In genomic region chr12:69766260-69766659, GRCh38 we compare ENCODE assay signal across 20 cellular contexts. TPM values are rescaled to one million over a fixed set of nuclear protein-coding genes. Genes with fewer than 3 reads are reported as not detected.
DNase-seq lines count a peak whose midpoint lies in the region; ATAC-seq and TF ChIP-seq lines count a peak whose summit lies in the region.
"Had no signal": no experiment of that assay in that cellular context is flagged by ENCODE, and none has a peak within 500 bp of the region (broad histone marks: within the 10 kb centered on the region; RNA-seq: fewer than 3 reads in every experiment).

No MANE protein-coding gene starts in this region.

- POLR2A ChIA-PET in MCF 10A (lab: Yijun Ruan, JAX), result interaction anchor here (0.6 kb wide), 1 partner anchor 53 kb away, joined by 4 read pairs; no protein-coding TSS in a partner anchor

- peaks cover 14% of the 10 kb centered on the region; the same call in 1 of the 2 replicates for H3K9me2 ChIP-seq in GM23338 (ENCODE audit: insufficient read depth)

- H3K27ac Mint-ChIP-seq in MCF 10A (ENCODE audit: low read depth, unreplicated experiment), result peak overlapping the region; percentile 61
- 0 out of 2 replicates have a peak overlapping the region, but pooled peaks have one; percentile 15 for H3K27ac Mint-ChIP-seq in GM23338
- H3K27ac Mint-ChIP-seq: B cell; CD4-positive, alpha-beta T cell; CD8-positive, alpha-beta T cell had no signal

- H2AFZ ChIP-seq in GM23338 (no peak overlapping the region), mammary epithelial cell (ENCODE audit: low read depth, low read length) (no peak overlapping the region)

- H3K4me3 Mint-ChIP-seq in MCF 10A (ENCODE audit: unreplicated experiment), result no peak overlapping the region
- H3K4me3 Mint-ChIP-seq in GM23338, result no peak overlapping the region
- H3K4me3 Mint-ChIP-seq: B cell; CD4-positive, alpha-beta T cell; CD8-positive, alpha-beta T cell had no signal

- WGBS in mammary epithelial cell (ENCODE audit: low coverage, missing lambda C conversion rate), result 97% methylated on average over 6 of the region's 6 CpGs

- no peaks in the 10 kb centered on the region for H4K20me1 ChIP-seq in GM23338 (replicated peaks; ENCODE audit: insufficient read depth)
- H4K20me1 ChIP-seq in mammary epithelial cell (ENCODE audit: insufficient read depth, low read length), result no peaks in the 10 kb centered on the region
- H4K20me1 ChIP-seq: BLaER1 treated with 17β-estradiol and CSF1 and Interleukin-3, amounts not matched to agents 10 nM and 100 nM had no signal

- no peak for TF ChIP-seq CTCF in MCF 10A (IDR thresholded peaks at IDR 0.05; ENCODE audit: unreplicated experiment)
- no peak for TF ChIP-seq CTCF in breast epithelium (IDR thresholded peaks at IDR 0.05)
- no peak for TF ChIP-seq CTCF in GM23338 (conservative IDR thresholded peaks at IDR 0.05; ENCODE audit: low read depth in 2 of 2)
- no peak for TF ChIP-seq CTCF in mammary epithelial cell (conservative IDR thresholded peaks at IDR 0.05 in 1 of 2, IDR thresholded peaks at IDR 0.05 in 1 of 2; ENCODE audit: extremely low read depth in 1 of 2, insufficient read depth in 1 of 2, low read depth in 1 of 2, low read length in 2 of 2)
- no peak for TF ChIP-seq CTCF in GM20000 (IDR thresholded peaks at IDR 0.05; ENCODE audit: extremely low read depth, missing control alignments)

- H3K9me3 ChIP-seq in breast epithelium (peaks cover 19 to 40% of the 10 kb centered on the region in 2 donors), mammary epithelial cell (replicated peaks; ENCODE audit: insufficient read depth, low read length) (peaks cover 17% of the 10 kb centered on the region)

- CTCF ChIA-PET in MCF 10A (lab: Yijun Ruan, JAX) (interaction anchor here (0.6 to 0.7 kb wide), 2 partner anchors 335 to 981 kb away, joined by 3 read pairs; no protein-coding TSS in a partner anchor), mammary epithelial cell (lab: Charles Lee; ENCODE audit: low non-redundant PET) (no interaction called here)

- H3K36me3 Mint-ChIP-seq in MCF 10A (ENCODE audit: insufficient read depth, unreplicated experiment) (peaks cover 16% of the 10 kb centered on the region), GM23338 (ENCODE audit: low read depth) (peaks cover 87% of the 10 kb centered on the region)

- peaks cover 29% of the 10 kb centered on the region for H3K9me3 Mint-ChIP-seq in MCF 10A (ENCODE audit: unreplicated experiment)
- peaks cover 66% of the 10 kb centered on the region for H3K9me3 Mint-ChIP-seq in GM23338

- dilution Hi-C loops in mammary epithelial cell (cut with HindIII; ENCODE audit: low sequenced_read_pairs), result no loop called here

- H3K27ac ChIP-seq in breast epithelium (no peak overlapping the region), GM23338 (ENCODE audit: low read depth) (no peak overlapping the region), mammary epithelial cell (ENCODE audit: insufficient read depth, low read depth, low read length) (peak overlapping the region; percentile 50)
- H3K27ac ChIP-seq: 22Rv1; A549; BLaER1 treated with 17β-estradiol and CSF1 and Interleukin-3, amounts not matched to agents 10 nM and 100 nM; C4-2B had no signal

- H3K4me2 ChIP-seq in GM23338, result no peak overlapping the region
- H3K4me2 ChIP-seq in mammary epithelial cell (ENCODE audit: insufficient read depth, low read depth, low read length), result peak overlapping the region; percentile 41
- H3K4me2 ChIP-seq: A549; BLaER1 treated with 17β-estradiol and CSF1 and Interleukin-3, amounts not matched to agents 10 nM and 100 nM had no signal

- in situ Hi-C loops in mammary epithelial cell (cut with MboI; ENCODE audit: low sequenced_read_pairs in 2 of 2), result no loop called here

- DNase-seq in MCF 10A (ENCODE audit: unreplicated experiment) (no peak), breast epithelium (ENCODE audit: low spot score in 2 of 2) (no peak), GM23338 (ENCODE audit: low spot score) (no peak), mammary epithelial cell (no peak), GM20000 (ENCODE audit: low spot score) (no peak)
- DNase-seq: AML-193; Caco-2; Calu3; CD4-positive, alpha-beta T cell; CD8-positive, alpha-beta T cell; DMS79 treated with DMSO at 0.1 percent for 48 hours; GF-D8 had no signal

- no peaks in the 10 kb centered on the region for H3K4me1 ChIP-seq in breast epithelium
- H3K4me1 ChIP-seq in GM23338 (ENCODE audit: insufficient read depth), result no peaks in the 10 kb centered on the region
- peaks cover 22% of the 10 kb centered on the region for H3K4me1 ChIP-seq in mammary epithelial cell (ENCODE audit: insufficient read depth, low read length)
- H3K4me1 ChIP-seq: A549; BLaER1 treated with 17β-estradiol and CSF1 and Interleukin-3, amounts not matched to agents 10 nM and 100 nM; Caco-2 had no signal

- no peaks in the 10 kb centered on the region for H3F3A ChIP-seq in GM23338 (replicated peaks; ENCODE audit: low read depth)

- no peak for TF ChIP-seq POLR2A in breast epithelium (IDR thresholded peaks at IDR 0.05)

- H3K27me3 ChIP-seq in breast epithelium (no peaks in the 10 kb centered on the region), GM23338 (ENCODE audit: insufficient read depth) (no peaks in the 10 kb centered on the region), mammary epithelial cell (ENCODE audit: insufficient read depth, low read length) (no peaks in the 10 kb centered on the region)
- H3K27me3 ChIP-seq: BLaER1 treated with 17β-estradiol and CSF1 and Interleukin-3, amounts not matched to agents 10 nM and 100 nM had no signal

- H3K4me3 ChIP-seq in breast epithelium (no peak overlapping the region), GM23338 (no peak overlapping the region), mammary epithelial cell (replicated peaks in 1 of 3; ENCODE audit: insufficient read depth in 1 of 3, low read depth in 2 of 3, low read length in 3 of 3) (no peak overlapping the region)
- H3K4me3 ChIP-seq: A549; BLaER1 treated with 17β-estradiol and CSF1 and Interleukin-3, amounts not matched to agents 10 nM and 100 nM had no signal

- intact Hi-C loops in MCF 10A (cut with micrococcal nuclease), result no loop called here
- intact Hi-C loops in breast epithelium (cut with DNase I; ENCODE audit: low total_unique reads), result no loop called here
- intact Hi-C loops in mammary epithelial cell (cut with micrococcal nuclease), result no loop called here

- H3K36me3 ChIP-seq in breast epithelium (no peaks in the 10 kb centered on the region), GM23338 (ENCODE audit: insufficient read depth) (peaks cover 22% of the 10 kb centered on the region), mammary epithelial cell (ENCODE audit: insufficient read depth, low read length) (no peaks in the 10 kb centered on the region)

- H3K9ac ChIP-seq in mammary epithelial cell (ENCODE audit: insufficient read depth, low read length), result no peak overlapping the region
- H3K9ac ChIP-seq: BLaER1 treated with 17β-estradiol and CSF1 and Interleukin-3, amounts not matched to agents 10 nM and 100 nM had no signal

- H3K79me2 ChIP-seq in GM23338 (replicated peaks; ENCODE audit: insufficient read depth) (peaks cover 9% of the 10 kb centered on the region), mammary epithelial cell (ENCODE audit: insufficient read depth, low read length) (peaks cover 29% of the 10 kb centered on the region)

- H3K4me1 Mint-ChIP-seq in MCF 10A (ENCODE audit: insufficient read depth, unreplicated experiment) (no peaks in the 10 kb centered on the region), GM23338 (peaks cover 3% of the 10 kb centered on the region; the same call in 1 of the 3 replicates)
- H3K4me1 Mint-ChIP-seq: B cell had no signal

- H3K27me3 Mint-ChIP-seq in MCF 10A (ENCODE audit: insufficient read depth, unreplicated experiment) (no peaks in the 10 kb centered on the region), GM23338 (ENCODE audit: insufficient read depth, low read depth, poor library complexity) (peaks cover 2% of the 10 kb centered on the region)
- H3K27me3 Mint-ChIP-seq: B cell; CD4-positive, alpha-beta T cell had no signal

- BruUV-seq in MCF 10A (replicated peaks; lab: Mats Ljungman, UMichigan), result no TSS peak
- no TSS peak for BruUV-seq in mammary epithelial cell (replicated peaks; lab: Mats Ljungman, UMichigan)

- ATAC-seq in GM23338, result no peak
- ATAC-seq in GM18498 (IDR thresholded peaks at IDR 0.05; ENCODE audit: unreplicated experiment), result no peak
- ATAC-seq: A549; CD8-positive, alpha-beta T cell had no signal

TF ChIP-seq in GM23338, 12 proteins besides CTCF, POLR2A, EP300 and RAD21 (continues in another document):
- no peak for TF ChIP-seq REST (IDR thresholded peaks at IDR 0.05; ENCODE audit: unreplicated experiment)

RNA-seq across cellular contexts. Expression of gene RAB3IP, which starts 27.6 kb away (rescaled TPM):
- total RNA-seq in MCF 10A (2022), result 21.9 and 31.5 TPM in 2 replicates
- 10 to 100 TPM; 12.5 to 45.5 (median 21.6) TPM for total RNA-seq in breast epithelium
- total RNA-seq in GM23338 (2014; rRNA removed; shearing (Covaris generic)), result 30.8 and 48.6 TPM in 2 replicates
- polyA plus RNA-seq in GM23338 (2016; fragmentation: Nextera tagmentation; extraction: Ambion mirVana), result 42.8 and 48.6 TPM in 2 replicates
- 10 to 100 TPM; 22.3 to 33.1 TPM for total RNA-seq in mammary epithelial cell
- polyA plus RNA-seq in mammary epithelial cell, result 11.5 TPM
- 5.7 TPM for polyA minus RNA-seq in mammary epithelial cell

RNA-seq across cellular contexts. Expression of gene MYRFL, which starts 58.8 kb away (rescaled TPM):
- not detected in 2 replicates for total RNA-seq in MCF 10A (2022)
- total RNA-seq in breast epithelium, result 1 to 10 TPM in 1 of 3 donors, not detected in 2; 1.3 TPM
- total RNA-seq in GM23338 (2014; rRNA removed; shearing (Covaris generic)), result 0.82 and 2.3 TPM in 2 replicates
- 1.5 and 2.8 TPM in 2 replicates for polyA plus RNA-seq in GM23338 (2016; fragmentation: Nextera tagmentation; extraction: Ambion mirVana)
- under 1 TPM in 1 of 2 donors, not detected in 1; 0.17 TPM for total RNA-seq in mammary epithelial cell
- 0.06 TPM for polyA plus RNA-seq in mammary epithelial cell
- polyA minus RNA-seq in mammary epithelial cell, result not detected
- total RNA-seq: A172; B cell; CD4-positive, alpha-beta T cell; CD8-positive, alpha-beta T cell had no signal
- polyA plus RNA-seq: BJ had no signal
